In genomic region chr19:17337675-17338439, GRCh38 we compare ENCODE assay signal across 6 cellular contexts. TPM values are rescaled to one million over a fixed set of nuclear protein-coding genes. Genes with fewer than 3 reads are reported as not detected.
DNase-seq lines count a peak whose midpoint lies in the region; ATAC-seq, FAIRE-seq and TF ChIP-seq lines count a peak whose summit lies in the region.

No MANE protein-coding gene starts in this region.

- POLR2A ChIA-PET in GM12878 (lab: Charles Lee), result interaction anchor here (0.6 kb wide), 1 partner anchor 33 kb away, joined by 3 read pairs; no protein-coding TSS in a partner anchor

- H3K27ac ChIP-seq in HUES64 (ENCODE audit: low read depth, low read length) (peak overlapping the region; percentile 13; the same call in 1 of the 2 replicates), GM12878 (ENCODE audit: control insufficient read depth, insufficient read depth) (peak overlapping the region; percentile 84)

- peak overlapping the region; percentile 83 for H3K9ac ChIP-seq in HUES64 (ENCODE audit: low read depth, low read length)
- H3K9ac ChIP-seq in GM12878 (ENCODE audit: control insufficient read depth, insufficient read depth, low read length), result peak overlapping the region; percentile 88

- FAIRE-seq in GM12878 (lab: Jason Lieb, UNC), result no peak

- TSS peak; percentile 69 for BruUV-seq in GM12878 (replicated peaks; lab: Mats Ljungman, UMichigan)

- peak overlapping the region; percentile 91 for H2AFZ ChIP-seq in GM12878 (ENCODE audit: control insufficient read depth, low read depth, low read length)

- RAD21 ChIA-PET in GM12878 (lab: Charles Lee; ENCODE audit: unreplicated experiment), result no interaction called here

- peak; percentile 5 for ATAC-seq in GM12878

- H4K20me1 ChIP-seq in GM12878 (ENCODE audit: control insufficient read depth, insufficient read depth), result no peaks in the 10 kb centered on the region

- 12% methylated on average over 52 of the region's 52 CpGs for WGBS in HUES64
- WGBS in GM12878 (ENCODE audit: insufficient coverage, insufficient replicate concordance, low lambda C conversion rate, missing lambda C conversion rate), result 8% methylated on average over 52 of the region's 52 CpGs

- SMC1A ChIA-PET in GM12878 (lab: Charles Lee; ENCODE audit: uncharacterized antibody, unreplicated experiment), result no interaction called here

- CTCF ChIA-PET in GM12878 (lab: Yijun Ruan, JAX), result no interaction called here

- H3K4me3 Mint-ChIP-seq in nephron, result peak overlapping the region; percentile 87 to 93 (median 91)

- no peaks in the 10 kb centered on the region for H3K27me3 ChIP-seq in HUES64 (ENCODE audit: insufficient read depth, low read length)
- no peaks in the 10 kb centered on the region for H3K27me3 ChIP-seq in GM12878 (replicated peaks in 1 of 2; ENCODE audit: control insufficient read depth in 2 of 2, insufficient read depth in 2 of 2, low read length in 1 of 2)

- H3K36me3 Mint-ChIP-seq in nephron (ENCODE audit: low read depth), result peaks cover 4% of the 10 kb centered on the region

- TF ChIP-seq RAD21 in GM12878 (IDR thresholded peaks at IDR 0.05; ENCODE audit: insufficient read depth, low read depth, low read length), result no peak

- no peak for TF ChIP-seq EP300 in GM12878 (IDR thresholded peaks at IDR 0.05; ENCODE audit: borderline replicate concordance in 1 of 2, control insufficient read depth in 1 of 2, low read depth in 2 of 2, low read length in 2 of 2)

- intact Hi-C loops in GM12878 (cut with micrococcal nuclease; ENCODE audit: unreplicated experiment), result loop anchor here (5.0 kb wide), 1 partner anchor 46 kb away; no protein-coding TSS in a partner anchor

- no peaks in the 10 kb centered on the region for H3K27me3 Mint-ChIP-seq in nephron (ENCODE audit: low read depth)

- TF ChIP-seq CTCF in GM12878 (IDR thresholded peaks at IDR 0.05 in 2 of 3, conservative IDR thresholded peaks at IDR 0.05 in 1 of 3; ENCODE audit: control insufficient read depth in 2 of 3, extremely low read depth in 1 of 3, insufficient read depth in 1 of 3, low read depth in 3 of 3, low read length in 3 of 3) (no peak), nephron (IDR thresholded peaks at IDR 0.05; ENCODE audit: unreplicated experiment in 3 of 3) (no peak)

- H3K4me3 ChIP-seq in HUES64 (ENCODE audit: low read length) (peak overlapping the region; percentile 89), GM12878 (peak overlapping the region; percentile 100)

- peak; percentile 64 for DNase-seq in AG20443 (ENCODE audit: low spot score)
- DNase-seq in GM12878 (ENCODE audit: low read depth, low spot score), result no peak
- DNase-seq in epidermal melanocyte (ENCODE audit: insufficient read length, low spot score), result no peak
- no peak for DNase-seq in middle frontal gyrus (ENCODE audit: extremely low spot score, low spot score)

- peaks cover 18% of the 10 kb centered on the region for H3K36me3 ChIP-seq in HUES64 (ENCODE audit: insufficient read depth, low read length)
- H3K36me3 ChIP-seq in GM12878 (ENCODE audit: control insufficient read depth in 2 of 2, insufficient read depth in 2 of 2, low read length in 1 of 2), result no peaks in the 10 kb centered on the region; a peak in 2 of 4 replicates

- H3K4me1 ChIP-seq in HUES64 (ENCODE audit: insufficient read depth, low read length) (peaks cover 5% of the 10 kb centered on the region; the same call in 1 of the 2 replicates), GM12878 (ENCODE audit: control insufficient read depth, insufficient read depth, low read length) (peaks cover 21% of the 10 kb centered on the region)

- in situ Hi-C loops in GM12878 (cut with MboI), result no loop called here

- peaks cover 6% of the 10 kb centered on the region for H3K79me2 ChIP-seq in GM12878 (ENCODE audit: control insufficient read depth, insufficient read depth, low read length)

- no peaks in the 10 kb centered on the region for H3K9me3 ChIP-seq in HUES64 (ENCODE audit: insufficient read depth, low read depth, low read length)
- no peaks in the 10 kb centered on the region; the same call in 2 of the 3 replicates for H3K9me3 ChIP-seq in GM12878 (replicated peaks; ENCODE audit: control insufficient read depth, insufficient read depth, low read length)

- H3K4me1 Mint-ChIP-seq in nephron, result peaks cover 17% of the 10 kb centered on the region

- no peaks in the 10 kb centered on the region for H3K9me3 Mint-ChIP-seq in nephron

- peak overlapping the region in 2 of 3 experiments; percentile 86 to 94 for H3K27ac Mint-ChIP-seq in nephron

- TF ChIP-seq POLR2A in GM12878 (IDR thresholded peaks at IDR 0.05; ENCODE audit: low read depth, low read length), result no peak

- H3K4me2 ChIP-seq in GM12878 (ENCODE audit: control insufficient read depth, insufficient read depth), result peak overlapping the region; percentile 100

RNA-seq across cellular contexts. Expression of gene GTPBP3, which starts 0.5 kb away (rescaled TPM):
- polyA plus RNA-seq in HUES64 (2013, experiment 1 of 2), result 27.5 TPM
- polyA plus RNA-seq in HUES64 (2013, experiment 2 of 2), result 24.0 TPM
- 36.4 and 46.2 TPM in 2 replicates for total RNA-seq in GM12878 (2013; cell fraction: nucleolus; rRNA removed)
- total RNA-seq in GM12878 (2014; rRNA removed) (22.6 and 22.8 TPM in 2 replicates), GM12878 (2014; rRNA removed; fragmentation: Illumina TruSeq; extraction: Trizol) (6.4 and 7.1 TPM in 2 replicates), GM12878 (2021) (38.5 and 46.8 TPM in 2 replicates)
- polyA plus RNA-seq in GM12878 (2011; ENCODE audit: low read depth), result 4.3 TPM
- polyA plus RNA-seq in GM12878 (2011; rRNA removed) (6.6 and 8.2 TPM in 2 replicates), GM12878 (2014; fragmentation: Illumina TruSeq; extraction: Trizol) (6.1 and 8.1 TPM in 2 replicates), GM12878 (2014; fragmentation: Nextera tagmentation; extraction: Ambion mirVana) (1 to 10 TPM; 2.9 to 4.1 TPM), GM12878 (2014; rRNA removed) (42.7 and 57.2 TPM in 2 replicates), GM12878 (2016; fragmentation: Nextera tagmentation; extraction: Ambion mirVana) (10 to 100 TPM; 26.3 to 28.8 TPM)
- polyA plus RNA-seq in GM12878 (2011; cell fraction: cytosol; rRNA removed), result 9.4 and 16.0 TPM in 2 replicates
- 32.5 and 50.6 TPM in 2 replicates for polyA plus RNA-seq in GM12878 (2011; cell fraction: nucleus; rRNA removed)
- polyA plus RNA-seq in GM12878 (2012), result 14.5 and 21.6 TPM in 2 replicates
- 4.8 and 8.8 TPM in 2 replicates for polyA minus RNA-seq in GM12878 (2011; rRNA and poly(A)+ RNA removed)
- polyA minus RNA-seq in GM12878 (2011; cell fraction: cytosol; rRNA and poly(A)+ RNA removed), result 11.6 and 12.7 TPM in 2 replicates
- 36.8 and 44.5 TPM in 2 replicates for polyA minus RNA-seq in GM12878 (2011; cell fraction: nucleus; rRNA and poly(A)+ RNA removed)

RNA-seq across cellular contexts. Expression of gene ANO8, which starts 3.2 kb away (rescaled TPM):
- polyA plus RNA-seq in HUES64 (2013, experiment 1 of 2), result 10.3 TPM
- polyA plus RNA-seq in HUES64 (2013, experiment 2 of 2), result 12.1 TPM
- 5.8 and 6.9 TPM in 2 replicates for total RNA-seq in GM12878 (2013; cell fraction: nucleolus; rRNA removed)
- total RNA-seq in GM12878 (2014; rRNA removed) (1.3 and 1.5 TPM in 2 replicates), GM12878 (2014; rRNA removed; fragmentation: Illumina TruSeq; extraction: Trizol) (0.58 and 0.60 TPM in 2 replicates), GM12878 (2021) (5.1 and 6.7 TPM in 2 replicates)
- 0.62 TPM for polyA plus RNA-seq in GM12878 (2011; ENCODE audit: low read depth)
- polyA plus RNA-seq in GM12878 (2011; rRNA removed) (0.45 and 0.81 TPM in 2 replicates), GM12878 (2014; fragmentation: Illumina TruSeq; extraction: Trizol) (0.38 and 1.1 TPM in 2 replicates), GM12878 (2014; fragmentation: Nextera tagmentation; extraction: Ambion mirVana) (under 1 TPM; 0.04 to 0.05 TPM), GM12878 (2014; rRNA removed) (4.3 and 5.1 TPM in 2 replicates), GM12878 (2016; fragmentation: Nextera tagmentation; extraction: Ambion mirVana) (1 to 10 TPM; 1.0 to 1.1 TPM)
- 0.97 and 0.99 TPM in 2 replicates for polyA plus RNA-seq in GM12878 (2011; cell fraction: cytosol; rRNA removed)
- polyA plus RNA-seq in GM12878 (2011; cell fraction: nucleus; rRNA removed), result 8.5 and 12.4 TPM in 2 replicates
- polyA plus RNA-seq in GM12878 (2012), result 2.1 and 2.3 TPM in 2 replicates
- polyA minus RNA-seq in GM12878 (2011; rRNA and poly(A)+ RNA removed), result 0.73 and 0.93 TPM in 2 replicates
- polyA minus RNA-seq in GM12878 (2011; cell fraction: cytosol; rRNA and poly(A)+ RNA removed), result 0.40 and 0.42 TPM in 2 replicates
- polyA minus RNA-seq in GM12878 (2011; cell fraction: nucleus; rRNA and poly(A)+ RNA removed), result 1.9 and 5.3 TPM in 2 replicates

RNA-seq across cellular contexts. Expression of gene DDA1, which starts 28.5 kb away (rescaled TPM):
- polyA plus RNA-seq in HUES64 (2013, experiment 1 of 2), result 50.7 TPM
- 48.0 TPM for polyA plus RNA-seq in HUES64 (2013, experiment 2 of 2)
- total RNA-seq in GM12878 (2013; cell fraction: nucleolus; rRNA removed), result 9.0 and 11.5 TPM in 2 replicates
- total RNA-seq in GM12878 (2014; rRNA removed), result 33.3 and 36.0 TPM in 2 replicates
- 26.1 and 31.1 TPM in 2 replicates for total RNA-seq in GM12878 (2014; rRNA removed; fragmentation: Illumina TruSeq; extraction: Trizol)
- 42.8 and 53.5 TPM in 2 replicates for total RNA-seq in GM12878 (2021)
- polyA plus RNA-seq in GM12878 (2011; ENCODE audit: low read depth), result 14.8 TPM
- 23.6 and 33.4 TPM in 2 replicates for polyA plus RNA-seq in GM12878 (2011; rRNA removed)
- polyA plus RNA-seq in GM12878 (2011; cell fraction: cytosol; rRNA removed), result 29.7 and 46.8 TPM in 2 replicates
- 51.0 and 57.0 TPM in 2 replicates for polyA plus RNA-seq in GM12878 (2011; cell fraction: nucleus; rRNA removed)
- polyA plus RNA-seq in GM12878 (2012), result 41.8 and 55.6 TPM in 2 replicates
- polyA plus RNA-seq in GM12878 (2014; fragmentation: Illumina TruSeq; extraction: Trizol), result 31.7 and 62.8 TPM in 2 replicates
- polyA plus RNA-seq in GM12878 (2014; fragmentation: Nextera tagmentation; extraction: Ambion mirVana), result 1 to 10 TPM in 1 of 2 experiments, under 1 TPM in 1; 0.76 to 2.8 TPM
- 71.0 and 77.5 TPM in 2 replicates for polyA plus RNA-seq in GM12878 (2014; rRNA removed)
- polyA plus RNA-seq in GM12878 (2016; fragmentation: Nextera tagmentation; extraction: Ambion mirVana), result 10 to 100 TPM; 61.5 to 63.8 TPM
- polyA minus RNA-seq in GM12878 (2011; rRNA and poly(A)+ RNA removed), result 11.6 and 12.9 TPM in 2 replicates
- polyA minus RNA-seq in GM12878 (2011; cell fraction: cytosol; rRNA and poly(A)+ RNA removed), result 5.3 and 12.0 TPM in 2 replicates
- 4.6 and 9.6 TPM in 2 replicates for polyA minus RNA-seq in GM12878 (2011; cell fraction: nucleus; rRNA and poly(A)+ RNA removed)

RNA-seq across cellular contexts. Expression of gene MRPL34, which starts 32.2 kb away (rescaled TPM):
- 68.6 TPM for polyA plus RNA-seq in HUES64 (2013, experiment 1 of 2)
- 78.5 TPM for polyA plus RNA-seq in HUES64 (2013, experiment 2 of 2)
- 4.3 and 7.7 TPM in 2 replicates for total RNA-seq in GM12878 (2013; cell fraction: nucleolus; rRNA removed)
- total RNA-seq in GM12878 (2014; rRNA removed) (118 and 126 TPM in 2 replicates), GM12878 (2014; rRNA removed; fragmentation: Illumina TruSeq; extraction: Trizol) (33.4 and 37.2 TPM in 2 replicates), GM12878 (2021) (90.5 and 92.1 TPM in 2 replicates)
- polyA plus RNA-seq in GM12878 (2011; ENCODE audit: low read depth), result 18.2 TPM
- polyA plus RNA-seq in GM12878 (2011; rRNA removed) (59.0 and 66.8 TPM in 2 replicates), GM12878 (2014; fragmentation: Illumina TruSeq; extraction: Trizol) (28.1 and 41.6 TPM in 2 replicates), GM12878 (2014; fragmentation: Nextera tagmentation; extraction: Ambion mirVana) (10 to 100 TPM in 1 of 2 experiments, 1 to 10 TPM in 1; 8.6 to 25.2 TPM), GM12878 (2014; rRNA removed) (198 and 209 TPM in 2 replicates), GM12878 (2016; fragmentation: Nextera tagmentation; extraction: Ambion mirVana) (100 to 1,000 TPM; 169 TPM)
- 86.5 and 89.3 TPM in 2 replicates for polyA plus RNA-seq in GM12878 (2011; cell fraction: cytosol; rRNA removed)
- 24.2 and 35.6 TPM in 2 replicates for polyA plus RNA-seq in GM12878 (2011; cell fraction: nucleus; rRNA removed)
- 45.5 and 50.4 TPM in 2 replicates for polyA plus RNA-seq in GM12878 (2012)
- 12.1 and 20.0 TPM in 2 replicates for polyA minus RNA-seq in GM12878 (2011; rRNA and poly(A)+ RNA removed)
- polyA minus RNA-seq in GM12878 (2011; cell fraction: cytosol; rRNA and poly(A)+ RNA removed), result 10.2 and 12.7 TPM in 2 replicates
- polyA minus RNA-seq in GM12878 (2011; cell fraction: nucleus; rRNA and poly(A)+ RNA removed), result 4.6 and 7.7 TPM in 2 replicates

RNA-seq across cellular contexts. Expression of gene ABHD8, which starts 34.6 kb away (rescaled TPM):
- 7.6 TPM for polyA plus RNA-seq in HUES64 (2013, experiment 1 of 2)
- 8.1 TPM for polyA plus RNA-seq in HUES64 (2013, experiment 2 of 2)
- 7.8 and 8.0 TPM in 2 replicates for total RNA-seq in GM12878 (2013; cell fraction: nucleolus; rRNA removed)
- total RNA-seq in GM12878 (2014; rRNA removed) (8.8 and 12.0 TPM in 2 replicates), GM12878 (2014; rRNA removed; fragmentation: Illumina TruSeq; extraction: Trizol) (2.1 TPM in 2 replicates), GM12878 (2021) (10.0 and 13.1 TPM in 2 replicates)
- polyA plus RNA-seq in GM12878 (2011; ENCODE audit: low read depth), result 2.4 TPM
- polyA plus RNA-seq in GM12878 (2011; rRNA removed) (1.6 and 3.5 TPM in 2 replicates), GM12878 (2014; fragmentation: Illumina TruSeq; extraction: Trizol) (0.55 and 1.5 TPM in 2 replicates), GM12878 (2014; fragmentation: Nextera tagmentation; extraction: Ambion mirVana) (under 1 TPM; 0.03 to 0.04 TPM), GM12878 (2014; rRNA removed) (11.8 and 13.1 TPM in 2 replicates), GM12878 (2016; fragmentation: Nextera tagmentation; extraction: Ambion mirVana) (10 to 100 TPM in 1 of 2 experiments, 1 to 10 TPM in 1; 8.4 to 12.5 TPM)
- polyA plus RNA-seq in GM12878 (2011; cell fraction: cytosol; rRNA removed), result 6.7 and 12.3 TPM in 2 replicates
- 4.7 TPM in 2 replicates for polyA plus RNA-seq in GM12878 (2011; cell fraction: nucleus; rRNA removed)
- polyA plus RNA-seq in GM12878 (2012), result 8.8 TPM in 2 replicates
- polyA minus RNA-seq in GM12878 (2011; rRNA and poly(A)+ RNA removed), result 4.5 and 6.7 TPM in 2 replicates
- polyA minus RNA-seq in GM12878 (2011; cell fraction: cytosol; rRNA and poly(A)+ RNA removed), result 3.4 and 5.3 TPM in 2 replicates
- 3.6 and 4.4 TPM in 2 replicates for polyA minus RNA-seq in GM12878 (2011; cell fraction: nucleus; rRNA and poly(A)+ RNA removed)
